Comparison of ENCODE assay signal across 16 cellular contexts in the genomic region with DNA sequence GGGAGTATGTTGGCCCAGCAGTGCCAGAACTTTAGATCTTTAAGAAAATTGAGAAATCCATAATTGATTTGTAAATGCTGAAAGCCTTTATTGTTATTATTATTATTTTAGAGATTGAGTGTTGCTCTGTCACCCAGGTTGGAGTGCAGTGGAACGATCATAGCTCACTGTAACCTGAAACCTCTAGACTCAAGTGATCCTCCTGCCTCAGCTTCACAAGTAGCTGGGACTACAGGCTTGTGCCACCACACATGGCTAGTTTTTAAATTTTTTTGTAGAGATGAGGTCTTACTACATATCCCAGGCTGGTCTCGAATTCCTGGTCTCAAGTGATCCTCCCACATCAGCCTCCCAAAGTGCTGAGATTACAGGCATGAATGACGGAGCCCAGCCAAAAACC.
"Had no signal": no experiment of that assay in that cellular context is flagged by ENCODE, and none has a peak within 500 bp of the region (broad histone marks: within the 10 kb centered on the region; RNA-seq: fewer than 3 reads in every experiment).

No MANE protein-coding gene starts in this region.

- H3K4me1 Mint-ChIP-seq: immature natural killer cell had no signal

- H3K27ac Mint-ChIP-seq: activated CD4-positive, alpha-beta memory T cell treated with anti-CD3 and anti-CD28 coated beads for 36 hours; activated naive CD8-positive, alpha-beta T cell; immature natural killer cell; nephron had no signal

- H3K9me3 Mint-ChIP-seq: activated CD4-positive, alpha-beta memory T cell treated with anti-CD3 and anti-CD28 coated beads for 36 hours; activated T-cell treated with anti-CD3 and anti-CD28 coated beads, Interleukin-2, amount 50 U/mL, for 4 hours had no signal

- H3K9me3 ChIP-seq: psoas muscle, transverse colon had no signal

- DNase-seq: activated CD4-positive, alpha-beta memory T cell treated with anti-CD3 and anti-CD28 coated beads for 36 hours; activated gamma-delta T cell; activated T-cell treated with anti-CD3 and anti-CD28 coated beads, Interleukin-2, amount 50 U/mL, for 4 hours; foreskin fibroblast; glutamatergic neuron; immature natural killer cell; psoas muscle; stimulated activated CD4-positive, alpha-beta T cell treated with anti-CD3 and anti-CD28 coated beads, Interleukin-2, amount 100 ng/mL, for 24 hours; stimulated activated naive CD4-positive, alpha-beta T cell; substantia nigra; transverse colon had no signal

- H3K36me3 Mint-ChIP-seq: activated CD4-positive, alpha-beta memory T cell treated with anti-CD3 and anti-CD28 coated beads for 36 hours; activated naive CD8-positive, alpha-beta T cell; immature natural killer cell had no signal

- H3K27ac ChIP-seq: psoas muscle, transverse colon had no signal

- H3K27me3 ChIP-seq: transverse colon had no signal

- H3K36me3 ChIP-seq: transverse colon had no signal

- H3K27me3 Mint-ChIP-seq: activated CD4-positive, alpha-beta memory T cell treated with anti-CD3 and anti-CD28 coated beads for 36 hours; activated naive CD8-positive, alpha-beta T cell had no signal

- ATAC-seq: activated T-cell treated with anti-CD3 and anti-CD28 coated beads, Interleukin-2, amount 50 U/mL, for 4 hours; esophagus mucosa; psoas muscle; sciatic nerve had no signal

- H3K4me3 Mint-ChIP-seq: activated CD4-positive, alpha-beta memory T cell treated with anti-CD3 and anti-CD28 coated beads for 36 hours; activated naive CD8-positive, alpha-beta T cell; activated T-cell treated with anti-CD3 and anti-CD28 coated beads, Interleukin-2, amount 50 U/mL, for 4 hours; immature natural killer cell; nephron had no signal

- H3K4me1 ChIP-seq: psoas muscle had no signal

- H3K4me3 ChIP-seq: lung, psoas muscle, transverse colon had no signal
